ENCODE assay signal across 8 cellular contexts in genomic region chr12:68613209-68613904, GRCh38. TPM values are rescaled to one million over a fixed set of nuclear protein-coding genes. Genes with fewer than 3 reads are reported as not detected.
A peak's percentile ranks its signal among the peaks of the same experiment; 100 is the strongest.
DNase-seq lines count a peak whose midpoint lies in the region; ATAC-seq and TF ChIP-seq lines count a peak whose summit lies in the region.

No MANE protein-coding gene starts in this region.

- H3K9me3 ChIP-seq in esophagus (ENCODE audit: control insufficient read depth in 2 of 2, insufficient read depth in 1 of 2, low read depth in 1 of 2, low read length in 1 of 2), result no peaks in the 10 kb centered on the region

- no peaks in the 10 kb centered on the region for H3K36me3 ChIP-seq in esophagus (ENCODE audit: control insufficient read depth in 2 of 2, insufficient read depth in 2 of 2, low read length in 1 of 2)

- WGBS in esophagus, 2 donors, result 73 to 77% methylated on average over 18 of the region's 18 CpGs

- DNase-seq in activated CD4-positive, alpha-beta T cell treated with anti-CD3 and anti-CD28 coated beads, Interleukin-2, amount 50 U/mL, for 1 hour, result peak; percentile 35
- DNase-seq in stimulated activated CD4-positive, alpha-beta T cell treated with anti-CD3 and anti-CD28 coated beads, Interleukin-12 subunit alpha, Interleukin-12 subunit beta, amount 100 ng/mL, for 4 hours, result peak; percentile 18
- DNase-seq in NCI-H510A (lab: John Stamatoyannopoulos, UW), result no peak
- no peak for DNase-seq in DMS53 treated with DMSO at 0.1 percent for 48 hours (lab: John Stamatoyannopoulos, UW; ENCODE audit: unreplicated experiment)
- DNase-seq in NCI-H1694 (lab: John Stamatoyannopoulos, UW), result no peak

- H3K27ac ChIP-seq in esophagus (ENCODE audit: low read depth in 2 of 2, low read length in 1 of 2), result peak overlapping the region; percentile 33 to 37

- H3K27me3 ChIP-seq in esophagus (ENCODE audit: control insufficient read depth in 1 of 2, insufficient read depth in 2 of 2, low read length in 2 of 2), result no peaks in the 10 kb centered on the region

- no peak for TF ChIP-seq CTCF in GM12875 (IDR thresholded peaks at IDR 0.05; ENCODE audit: borderline replicate concordance, insufficient read depth, low read depth, low read length)

- ATAC-seq in HG02763 (IDR thresholded peaks at IDR 0.05; ENCODE audit: unreplicated experiment), result no peak

- H3K4me1 ChIP-seq in esophagus (ENCODE audit: control insufficient read depth in 2 of 2, insufficient read depth in 2 of 2, low read length in 1 of 2), result peaks cover 0 to 4% of the 10 kb centered on the region in 2 donors

- H3K4me3 ChIP-seq in GM12875 (ENCODE audit: low read depth, low read length), result peak overlapping the region; percentile 56
- H3K4me3 ChIP-seq in esophagus (ENCODE audit: low read depth in 1 of 2, low read length in 2 of 2), result peak overlapping the region in 1 of 2 donors; percentile 97

RNA-seq across cellular contexts. Expression of gene RAP1B, which starts 2.7 kb away (rescaled TPM):
- 10 to 100 TPM; 47.1 to 58.2 TPM for polyA plus RNA-seq in esophagus

Comparison
In these comparisons a context has a peak if more than half of its experiments do, and no peak if none do; other contexts are left out.
1. DNase-seq: peak in activated CD4-positive, alpha-beta T cell treated with anti-CD3 and anti-CD28 coated beads, Interleukin-2, amount 50 U/mL, for 1 hour (single experiment) and stimulated activated CD4-positive, alpha-beta T cell treated with anti-CD3 and anti-CD28 coated beads, Interleukin-12 subunit alpha, Interleukin-12 subunit beta, amount 100 ng/mL, for 4 hours (single experiment); none in NCI-H510A (single experiment), DMS53 treated with DMSO at 0.1 percent for 48 hours (single experiment) and NCI-H1694 (single experiment).